In the genomic region with DNA sequence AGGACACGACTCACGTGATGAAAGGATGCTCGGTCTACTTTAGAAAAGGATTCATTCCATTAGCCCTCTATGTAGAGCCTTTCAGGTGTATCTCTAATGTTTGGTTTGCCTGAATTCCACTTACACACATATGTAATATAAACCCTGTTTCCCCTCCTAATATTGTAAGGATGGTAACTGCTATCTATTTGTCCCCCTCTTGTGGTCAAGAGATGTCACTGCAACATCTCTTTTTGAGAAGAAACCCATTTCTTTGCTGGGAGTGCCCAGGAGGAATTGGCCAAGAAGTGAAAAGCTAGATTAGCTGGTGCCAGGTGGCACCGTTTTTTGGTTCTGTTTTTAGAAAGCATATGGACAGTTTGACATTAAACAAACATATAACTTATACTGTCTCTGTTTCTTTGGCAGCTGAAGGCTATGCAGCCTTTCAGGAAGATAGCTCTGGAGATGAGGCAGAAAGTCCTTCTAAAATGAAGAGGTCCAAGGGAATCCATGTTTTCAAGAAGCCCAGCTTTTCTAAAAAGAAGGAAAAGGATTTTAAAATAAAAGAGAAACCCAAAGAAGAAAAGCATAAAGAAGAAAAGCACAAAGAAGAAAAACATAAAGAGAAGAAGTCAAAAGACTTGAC, we compare ENCODE assay signal across 1 cellular context.
TF ChIP-seq lines count a peak whose summit lies in the region.

No MANE protein-coding gene starts in this region.

TF ChIP-seq in H1, 55 proteins besides CTCF, POLR2A, EP300 and RAD21 (continued from another document):
- TF ChIP-seq RFX5 (IDR thresholded peaks at IDR 0.05; ENCODE audit: borderline replicate concordance, low read depth, low read length) (no peak), GTF2F1 (IDR thresholded peaks at IDR 0.05; ENCODE audit: borderline replicate concordance, low read depth, low read length) (no peak), EZH2 (IDR thresholded peaks at IDR 0.05; ENCODE audit: low read depth, low read length, severe bottlenecking) (no peak), SP1 (IDR thresholded peaks at IDR 0.05; ENCODE audit: low read depth, low read length) (no peak), SRF (IDR thresholded peaks at IDR 0.05; ENCODE audit: low read depth, low read length) (no peak), KDM5A (IDR thresholded peaks at IDR 0.05; ENCODE audit: low read length) (no peak), FOSL1 (IDR thresholded peaks at IDR 0.05; ENCODE audit: insufficient read depth, low read depth, low read length) (no peak), ZNF274 (IDR thresholded peaks at IDR 0.05; ENCODE audit: borderline replicate concordance, extremely low read depth, low read length) (no peak)
